ENCODE assay signal across 8 cellular contexts in the genomic region with DNA sequence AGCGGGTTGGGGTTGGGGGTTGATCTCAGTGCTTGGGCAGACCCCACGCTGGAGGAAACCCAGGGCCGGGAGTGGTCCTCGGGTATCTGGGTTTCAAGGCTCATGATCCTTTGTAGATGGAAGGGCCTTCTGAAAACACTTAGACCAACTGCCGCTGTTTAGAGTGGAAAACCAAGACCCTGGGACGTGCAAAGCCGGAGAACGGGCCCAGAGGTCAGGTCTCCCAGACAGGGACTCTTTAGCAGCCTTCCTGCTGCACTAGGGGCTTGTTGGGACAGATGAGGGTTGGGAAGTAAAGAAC. TPM values are rescaled to one million over a fixed set of nuclear protein-coding genes. Genes with fewer than 3 reads are reported as not detected.
DNase-seq lines count a peak whose midpoint lies in the region; ATAC-seq and TF ChIP-seq lines count a peak whose summit lies in the region.

No MANE protein-coding gene starts in this region.

- H2AFZ ChIP-seq in smooth muscle cell (ENCODE audit: low read depth): peak overlapping the region; percentile 91

- no peaks in the 10 kb centered on the region for H3F3A ChIP-seq in smooth muscle cell (ENCODE audit: low read depth)

- H2AK5ac ChIP-seq in mesendoderm (ENCODE audit: low read length): no peak overlapping the region

- no peak for TF ChIP-seq CTCF in WTC11 (IDR thresholded peaks at IDR 0.05)
- no peak for TF ChIP-seq CTCF in glutamatergic neuron (IDR thresholded peaks at IDR 0.05; ENCODE audit: partially characterized antibody, unreplicated experiment)
- no peak for TF ChIP-seq CTCF in smooth muscle cell (IDR thresholded peaks at IDR 0.05; ENCODE audit: borderline replicate concordance, insufficient read depth, poor library complexity, severe bottlenecking)

- no peak overlapping the region for H4K8ac ChIP-seq in mesendoderm (ENCODE audit: low read depth, low read length)

- POLR2A ChIA-PET in WTC11 (lab: Charles Lee): interaction anchor here (0.8 to 1.0 kb wide), 3 partner anchors 15 to 82 kb away, joined by 3 to 6 read pairs (median 3); a partner anchor contains a TSS

- WGBS in smooth muscle cell (ENCODE audit: low lambda C conversion rate): 72% methylated on average over 8 of the region's 8 CpGs
- no CpG with 5 or more reads among the region's 8 CpGs for WGBS in mesendoderm (ENCODE audit: extremely low coverage, insufficient coverage, low lambda C conversion rate)

- CTCF ChIA-PET in WTC11 (lab: Charles Lee): interaction anchor here (0.8 to 1.4 kb wide), 5 partner anchors 9 to 166 kb away, joined by 3 to 14 read pairs (median 4); a partner anchor contains a TSS

- H3K27me3 Mint-ChIP-seq in WTC11 (ENCODE audit: low read depth) (peaks cover 44% of the 10 kb centered on the region), glutamatergic neuron (ENCODE audit: unreplicated experiment) (peaks cover 5% of the 10 kb centered on the region)

- H2BK5ac ChIP-seq in mesendoderm (ENCODE audit: low read length): no peak overlapping the region

- H3K4me1 Mint-ChIP-seq in WTC11 (peaks cover 19% of the 10 kb centered on the region), glutamatergic neuron (ENCODE audit: low read depth, unreplicated experiment) (no peaks in the 10 kb centered on the region)

- no peak overlapping the region for H3K4ac ChIP-seq in mesendoderm (ENCODE audit: low read depth, low read length)

- H3K27ac ChIP-seq in smooth muscle cell (ENCODE audit: low read depth): peak overlapping the region; percentile 50
- no peak overlapping the region for H3K27ac ChIP-seq in mesendoderm (ENCODE audit: low read depth, low read length)

- H3K18ac ChIP-seq in mesendoderm (ENCODE audit: low read length): no peak overlapping the region

- H4K5ac ChIP-seq in mesendoderm (ENCODE audit: low read length): no peak overlapping the region

- peaks cover 8% of the 10 kb centered on the region for H3K4me1 ChIP-seq in smooth muscle cell (ENCODE audit: low read depth)
- no peaks in the 10 kb centered on the region for H3K4me1 ChIP-seq in mesendoderm (ENCODE audit: control insufficient read depth, low read depth, low read length)

- H3K27me3 ChIP-seq in H7 (ENCODE audit: control insufficient read depth, insufficient read depth, low read length) (peaks cover 5% of the 10 kb centered on the region), smooth muscle cell (ENCODE audit: low read depth) (no peaks in the 10 kb centered on the region), mesendoderm (ENCODE audit: insufficient read depth, low read length, poor library complexity) (no peaks in the 10 kb centered on the region)

- H3K4me3 ChIP-seq in H7 (ENCODE audit: insufficient read depth, low read depth, low read length) (peak overlapping the region; percentile 51), smooth muscle cell (peak overlapping the region; percentile 56), mesendoderm (ENCODE audit: low read length) (no peak overlapping the region)

- H3K4me3 Mint-ChIP-seq in WTC11 (peak overlapping the region; percentile 75), glutamatergic neuron (ENCODE audit: unreplicated experiment) (peak overlapping the region; percentile 94)

- H3K79me2 ChIP-seq in smooth muscle cell (ENCODE audit: low read depth) (peaks cover 5% of the 10 kb centered on the region), mesendoderm (ENCODE audit: control insufficient read depth, insufficient read depth, low read length) (no peaks in the 10 kb centered on the region)

- H3K36me3 Mint-ChIP-seq in WTC11 (peaks cover 7% of the 10 kb centered on the region; the same call in 1 of the 2 replicates), glutamatergic neuron (ENCODE audit: unreplicated experiment) (no peaks in the 10 kb centered on the region)

- H2BK15ac ChIP-seq in mesendoderm (replicated peaks; ENCODE audit: low read depth): no peak overlapping the region

- H3K36me3 ChIP-seq in H7 (replicated peaks; ENCODE audit: control insufficient read depth, insufficient read depth, low read length) (no peaks in the 10 kb centered on the region), smooth muscle cell (ENCODE audit: low read depth) (no peaks in the 10 kb centered on the region), mesendoderm (ENCODE audit: control insufficient read depth, insufficient read depth, low read length) (no peaks in the 10 kb centered on the region)

- peaks cover 1% of the 10 kb centered on the region for H3K79me1 ChIP-seq in mesendoderm (ENCODE audit: low read length)

- no peak overlapping the region for H3K56ac ChIP-seq in mesendoderm (ENCODE audit: low read length)

- peak overlapping the region; percentile 83 for H3K4me2 ChIP-seq in smooth muscle cell
- H3K4me2 ChIP-seq in mesendoderm (ENCODE audit: low read length): no peak overlapping the region

- no peak overlapping the region for H3K27ac Mint-ChIP-seq in WTC11
- no peak overlapping the region for H3K27ac Mint-ChIP-seq in glutamatergic neuron (ENCODE audit: unreplicated experiment)

- no peaks in the 10 kb centered on the region for H4K20me1 ChIP-seq in smooth muscle cell (ENCODE audit: low read depth)

- no peaks in the 10 kb centered on the region for H3K9me3 Mint-ChIP-seq in WTC11
- H3K9me3 Mint-ChIP-seq in glutamatergic neuron (ENCODE audit: unreplicated experiment): peaks cover 7% of the 10 kb centered on the region

- H2BK120ac ChIP-seq in mesendoderm (ENCODE audit: low read depth, low read length): no peak overlapping the region

- no peaks in the 10 kb centered on the region for H3K9me3 ChIP-seq in smooth muscle cell (replicated peaks; ENCODE audit: low read depth)

- no peak for DNase-seq in H7
- no peak for DNase-seq in WTC11 (ENCODE audit: low spot score)
- DNase-seq in glutamatergic neuron: no peak
- no peak for DNase-seq in smooth muscle cell (lab: John Stamatoyannopoulos, UW; ENCODE audit: unreplicated experiment)
- no peak for DNase-seq in amygdala (lab: John Stamatoyannopoulos, UW)
- DNase-seq in HUDEP-2 (lab: John Stamatoyannopoulos, UW; ENCODE audit: unreplicated experiment in 76 of 76): no peak
- no peak for DNase-seq in mesendoderm

- no peak overlapping the region for H3K23ac ChIP-seq in mesendoderm (ENCODE audit: low read length)

- no peak overlapping the region for H3K9ac ChIP-seq in smooth muscle cell (ENCODE audit: low read depth)
- H3K9ac ChIP-seq in mesendoderm (ENCODE audit: low read length): no peak overlapping the region

- no peak for ATAC-seq in WTC11
- ATAC-seq in GM21528 (IDR thresholded peaks at IDR 0.05; ENCODE audit: low FRiP score, unreplicated experiment): no peak

TF ChIP-seq in WTC11, 78 proteins besides CTCF, POLR2A, EP300 and RAD21 (continues in another document):
- no peak for TF ChIP-seq RELA (CRISPR knock-in tag; IDR thresholded peaks at IDR 0.05; ENCODE audit: borderline replicate concordance)

RNA-seq across cellular contexts. Expression of a gene that starts 0.6 kb away (rescaled TPM):
- 40.8 and 51.2 TPM in 2 replicates for total RNA-seq in H7 (2014; rRNA removed; shearing (Covaris generic))
- total RNA-seq in WTC11 (2021) (32.8 to 42.1 TPM (median 40.0 TPM) in 3 replicates), glutamatergic neuron (ENCODE audit: unreplicated experiment) (43.0 TPM), smooth muscle cell (35.3 and 36.8 TPM in 2 replicates)
- polyA plus RNA-seq in smooth muscle cell: 57.8 and 61.5 TPM in 2 replicates
- polyA plus RNA-seq in mesendoderm (2013, experiment 1 of 2): 14.4 TPM
- polyA plus RNA-seq in mesendoderm (2013, experiment 2 of 2): 14.2 TPM

RNA-seq across cellular contexts. Expression of a gene that starts 14.4 kb away (rescaled TPM):
- total RNA-seq in H7 (2014; rRNA removed; shearing (Covaris generic)): 34.9 and 51.7 TPM in 2 replicates
- total RNA-seq in WTC11 (2021) (55.6 to 61.1 TPM (median 59.6 TPM) in 3 replicates), glutamatergic neuron (ENCODE audit: unreplicated experiment) (41.9 TPM), smooth muscle cell (88.3 and 135 TPM in 2 replicates)
- 114 and 149 TPM in 2 replicates for polyA plus RNA-seq in smooth muscle cell
- polyA plus RNA-seq in mesendoderm (2013, experiment 1 of 2): 27.8 TPM
- 25.7 TPM for polyA plus RNA-seq in mesendoderm (2013, experiment 2 of 2)

RNA-seq across cellular contexts. Expression of a gene that starts 21.7 kb away (rescaled TPM):
- total RNA-seq in H7 (2014; rRNA removed; shearing (Covaris generic)): 36.9 and 37.5 TPM in 2 replicates
- total RNA-seq in WTC11 (2021) (51.3 to 55.4 TPM (median 51.8 TPM) in 3 replicates), glutamatergic neuron (ENCODE audit: unreplicated experiment) (25.6 TPM), smooth muscle cell (27.6 and 28.9 TPM in 2 replicates)
- 35.0 and 48.2 TPM in 2 replicates for polyA plus RNA-seq in smooth muscle cell
- 26.1 TPM for polyA plus RNA-seq in mesendoderm (2013, experiment 1 of 2)
- polyA plus RNA-seq in mesendoderm (2013, experiment 2 of 2): 26.5 TPM

RNA-seq across cellular contexts. Expression of a gene that starts 24.5 kb away (rescaled TPM):
- 28.6 and 38.1 TPM in 2 replicates for total RNA-seq in H7 (2014; rRNA removed; shearing (Covaris generic))
- 47.6 to 53.1 TPM (median 52.5 TPM) in 3 replicates for total RNA-seq in WTC11 (2021)
- 21.9 TPM for total RNA-seq in glutamatergic neuron (ENCODE audit: unreplicated experiment)
- 27.0 and 34.0 TPM in 2 replicates for total RNA-seq in smooth muscle cell
- 94.2 and 101 TPM in 2 replicates for polyA plus RNA-seq in smooth muscle cell
- polyA plus RNA-seq in mesendoderm (2013, experiment 1 of 2): 46.8 TPM
- 48.6 TPM for polyA plus RNA-seq in mesendoderm (2013, experiment 2 of 2)

RNA-seq across cellular contexts. Expression of a gene that starts 28.3 kb away (rescaled TPM):
- total RNA-seq in H7 (2014; rRNA removed; shearing (Covaris generic)): not detected in 2 replicates
- 0.09 to 0.23 TPM in 2 of 3 replicates, not detected in the other for total RNA-seq in WTC11 (2021)
- not detected for total RNA-seq in glutamatergic neuron (ENCODE audit: unreplicated experiment)
- not detected in 2 replicates for total RNA-seq in smooth muscle cell
- 2.1 TPM in 1 of 2 replicates, not detected in the other for polyA plus RNA-seq in smooth muscle cell
- polyA plus RNA-seq in mesendoderm (2013, experiment 1 of 2): 0.06 TPM
- not detected for polyA plus RNA-seq in mesendoderm (2013, experiment 2 of 2)
